26 cellular contexts compared by ENCODE assay signal in the genomic region with DNA sequence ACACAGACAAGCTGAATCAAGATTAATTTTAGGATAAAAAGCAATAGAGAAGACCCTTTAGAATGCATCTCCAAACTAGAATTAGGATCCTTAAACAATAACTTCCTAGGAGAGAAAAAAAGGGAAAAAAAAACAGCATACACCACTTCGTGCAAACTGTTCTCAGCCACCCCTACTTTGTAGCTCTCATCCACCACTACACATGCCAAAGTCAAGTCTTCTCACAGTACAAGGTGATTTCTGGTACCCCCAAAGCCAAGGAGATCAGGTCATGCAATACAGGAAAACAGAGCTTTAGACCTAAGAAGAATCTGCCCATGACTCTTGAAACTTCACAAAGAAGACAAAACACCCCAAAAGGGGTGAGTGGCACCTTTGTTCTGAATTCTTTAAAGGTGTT.
A peak's percentile ranks its signal among the peaks of the same experiment; 100 is the strongest.
DNase-seq lines count a peak whose midpoint lies in the region; ATAC-seq and TF ChIP-seq lines count a peak whose summit lies in the region.
"Had no signal": no experiment of that assay in that cellular context is flagged by ENCODE, and none has a peak within 500 bp of the region (broad histone marks: within the 10 kb centered on the region; RNA-seq: fewer than 3 reads in every experiment).

No MANE protein-coding gene starts in this region.

- no peak overlapping the region for H3K4me3 ChIP-seq in neuronal stem cell (ENCODE audit: low read length in 2 of 2)
- H3K4me3 ChIP-seq: right lobe of liver had no signal

- no peak overlapping the region for H2BK120ac ChIP-seq in neuronal stem cell (ENCODE audit: low read depth, low read length)

- no peak overlapping the region for H3K9ac ChIP-seq in neuronal stem cell (ENCODE audit: low read depth, low read length, poor library complexity)
- H3K9ac ChIP-seq: SK-N-SH had no signal

- H3K27me3 Mint-ChIP-seq in WTC11 (ENCODE audit: low read depth): no peaks in the 10 kb centered on the region
- H3K27me3 Mint-ChIP-seq: progenitor cell of endocrine pancreas; stimulated activated memory B cell treated with anti-CD40 and anti-IgM and Interleukin-4, amounts not matched to agents 10 μg/mL and 1 μg/mL and 100 μg/mL, for 72 hours had no signal

- peaks cover 52% of the 10 kb centered on the region for H3K9me3 Mint-ChIP-seq in WTC11
- H3K9me3 Mint-ChIP-seq: stimulated activated memory B cell treated with anti-CD40 and anti-IgM and Interleukin-4, amounts not matched to agents 10 μg/mL and 1 μg/mL and 100 μg/mL, for 72 hours had no signal

- H3K4me2 ChIP-seq in neuronal stem cell (ENCODE audit: insufficient read depth, low read length, poor library complexity, severe bottlenecking): no peak overlapping the region
- H3K4me2 ChIP-seq: SK-N-SH had no signal

- peak overlapping the region; percentile 16; the same call in 1 of the 2 replicates for H3K27ac Mint-ChIP-seq in WTC11
- H3K27ac Mint-ChIP-seq: progenitor cell of endocrine pancreas; stimulated activated memory B cell treated with anti-CD40 and anti-IgM and Interleukin-4, amounts not matched to agents 10 μg/mL and 1 μg/mL and 100 μg/mL, for 72 hours had no signal

- no peaks in the 10 kb centered on the region for H3K36me3 ChIP-seq in neuronal stem cell (replicated peaks in 1 of 2; ENCODE audit: control insufficient read depth in 2 of 2, insufficient read depth in 2 of 2, low read length in 2 of 2)
- H3K36me3 ChIP-seq: BE2C, neutrophil, right lobe of liver had no signal

- H3K23ac ChIP-seq in neuronal stem cell (ENCODE audit: low read depth, low read length, poor library complexity): no peak overlapping the region

- H3K14ac ChIP-seq in neuronal stem cell (ENCODE audit: low read length): no peak overlapping the region

- H3K27ac ChIP-seq in neuronal stem cell (replicated peaks; ENCODE audit: low read length): no peak overlapping the region
- H3K27ac ChIP-seq: neutrophil, right lobe of liver had no signal

- no peak overlapping the region for H2BK15ac ChIP-seq in neuronal stem cell (ENCODE audit: low read length)

- TF ChIP-seq CTCF in WTC11 (IDR thresholded peaks at IDR 0.05): no peak

- H3K4me1 Mint-ChIP-seq in WTC11: peaks cover 4% of the 10 kb centered on the region; the same call in 1 of the 2 replicates

- WGBS in neuronal stem cell (ENCODE audit: extremely low coverage in 2 of 2, insufficient read length in 2 of 2, insufficient replicate concordance in 1 of 2), 2 donors: no CpG with 5 or more reads among the region's 1 CpG

- H3K4me3 Mint-ChIP-seq in WTC11: no peak overlapping the region
- H3K4me3 Mint-ChIP-seq: stimulated activated memory B cell treated with anti-CD40 and anti-IgM and Interleukin-4, amounts not matched to agents 10 μg/mL and 1 μg/mL and 100 μg/mL, for 72 hours had no signal

- no peak overlapping the region for H3K4ac ChIP-seq in neuronal stem cell (ENCODE audit: low read length)

- H4K8ac ChIP-seq in neuronal stem cell (ENCODE audit: low read depth, low read length): no peak overlapping the region

- peaks cover 40% of the 10 kb centered on the region for H3K36me3 Mint-ChIP-seq in WTC11
- H3K36me3 Mint-ChIP-seq: stimulated activated memory B cell treated with anti-CD40 and anti-IgM and Interleukin-4, amounts not matched to agents 10 μg/mL and 1 μg/mL and 100 μg/mL, for 72 hours had no signal

- no peaks in the 10 kb centered on the region for H3K79me1 ChIP-seq in neuronal stem cell (ENCODE audit: low read depth, low read length)

- DNase-seq in WTC11 (ENCODE audit: low spot score) (no peak), neuronal stem cell (ENCODE audit: low spot score) (no peak), cortex of kidney (lab: John Stamatoyannopoulos, UW) (no peak), occipital lobe (lab: John Stamatoyannopoulos, UW) (no peak), NCI-H2081 (lab: John Stamatoyannopoulos, UW) (no peak)
- DNase-seq: ACHN; activated CD4-positive, alpha-beta T cell treated with anti-CD3 and anti-CD28 coated beads for 4 hours; activated CD8-positive, alpha-beta memory T cell treated with anti-CD3 and anti-CD28 coated beads for 24 hours; activated gamma-delta T cell; BE2C; central memory CD4-positive, alpha-beta T cell; DMS153; GOT3; hypothalamus; mesendoderm; NCI-H1436 treated with DMSO at 0.1 percent for 48 hours; right lobe of liver; SK-N-SH; stimulated activated CD4-positive, alpha-beta T cell treated with anti-CD3 and anti-CD28 coated beads, Interleukin-4, amount 100 ng/mL, for 4 hours had no signal

- H2AFZ ChIP-seq in neuronal stem cell (ENCODE audit: low read length): no peak overlapping the region

- CTCF ChIA-PET in WTC11 (lab: Charles Lee): no interaction called here

- no peaks in the 10 kb centered on the region for H3K27me3 ChIP-seq in neuronal stem cell (ENCODE audit: control insufficient read depth in 3 of 3, insufficient read depth in 3 of 3, low read depth in 1 of 3, low read length in 3 of 3)
- H3K27me3 ChIP-seq: BE2C, neutrophil, right lobe of liver had no signal

- no peaks in the 10 kb centered on the region for H3K4me1 ChIP-seq in neuronal stem cell (ENCODE audit: control insufficient read depth in 2 of 2, insufficient read depth in 1 of 2, low read depth in 1 of 2, low read length in 2 of 2)
- H3K4me1 ChIP-seq: BE2C, right lobe of liver had no signal

- no peak overlapping the region for H4K91ac ChIP-seq in neuronal stem cell (ENCODE audit: low read depth, low read length, poor library complexity)

- H2AK5ac ChIP-seq in neuronal stem cell (ENCODE audit: low read depth, low read length): no peak overlapping the region

- POLR2A ChIA-PET in WTC11 (lab: Charles Lee): no interaction called here

- H2BK5ac ChIP-seq in neuronal stem cell (ENCODE audit: low read length): no peak overlapping the region

- H3K18ac ChIP-seq in neuronal stem cell (ENCODE audit: low read length): no peak overlapping the region

- peaks cover 0 to 5% of the 10 kb centered on the region in 2 donors for H3K9me3 ChIP-seq in neuronal stem cell (replicated peaks in 1 of 2; ENCODE audit: control insufficient read depth in 2 of 2, insufficient read depth in 1 of 2, low read depth in 1 of 2, low read length in 2 of 2)
- H3K9me3 ChIP-seq: BE2C had no signal

- ATAC-seq in GM18517 (IDR thresholded peaks at IDR 0.05; ENCODE audit: unreplicated experiment): peak; percentile 5
- ATAC-seq in GM19463 (IDR thresholded peaks at IDR 0.05; ENCODE audit: unreplicated experiment): peak; percentile 9
- peak; percentile 2 for ATAC-seq in HG02981 (IDR thresholded peaks at IDR 0.05; ENCODE audit: unreplicated experiment)
- ATAC-seq in WTC11: no peak
- ATAC-seq: left lobe of liver, right lobe of liver had no signal

- no peak overlapping the region for H2BK12ac ChIP-seq in neuronal stem cell (ENCODE audit: low read length)

TF ChIP-seq in WTC11, 78 proteins besides CTCF, POLR2A, EP300 and RAD21:
- TF ChIP-seq CREM (CRISPR knock-in tag; IDR thresholded peaks at IDR 0.05) (no peak), TEAD1 (CRISPR knock-in tag; IDR thresholded peaks at IDR 0.05) (no peak), HMGA2 (CRISPR knock-in tag; IDR thresholded peaks at IDR 0.05) (no peak)
- TF ChIP-seq, protein P1, sequence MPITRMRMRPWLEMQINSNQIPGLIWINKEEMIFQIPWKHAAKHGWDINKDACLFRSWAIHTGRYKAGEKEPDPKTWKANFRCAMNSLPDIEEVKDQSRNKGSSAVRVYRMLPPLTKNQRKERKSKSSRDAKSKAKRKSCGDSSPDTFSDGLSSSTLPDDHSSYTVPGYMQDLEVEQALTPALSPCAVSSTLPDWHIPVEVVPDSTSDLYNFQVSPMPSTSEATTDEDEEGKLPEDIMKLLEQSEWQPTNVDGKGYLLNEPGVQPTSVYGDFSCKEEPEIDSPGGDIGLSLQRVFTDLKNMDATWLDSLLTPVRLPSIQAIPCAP (CRISPR knock-in tag; IDR thresholded peaks at IDR 0.05): no peak
- TF ChIP-seq, protein P2, sequence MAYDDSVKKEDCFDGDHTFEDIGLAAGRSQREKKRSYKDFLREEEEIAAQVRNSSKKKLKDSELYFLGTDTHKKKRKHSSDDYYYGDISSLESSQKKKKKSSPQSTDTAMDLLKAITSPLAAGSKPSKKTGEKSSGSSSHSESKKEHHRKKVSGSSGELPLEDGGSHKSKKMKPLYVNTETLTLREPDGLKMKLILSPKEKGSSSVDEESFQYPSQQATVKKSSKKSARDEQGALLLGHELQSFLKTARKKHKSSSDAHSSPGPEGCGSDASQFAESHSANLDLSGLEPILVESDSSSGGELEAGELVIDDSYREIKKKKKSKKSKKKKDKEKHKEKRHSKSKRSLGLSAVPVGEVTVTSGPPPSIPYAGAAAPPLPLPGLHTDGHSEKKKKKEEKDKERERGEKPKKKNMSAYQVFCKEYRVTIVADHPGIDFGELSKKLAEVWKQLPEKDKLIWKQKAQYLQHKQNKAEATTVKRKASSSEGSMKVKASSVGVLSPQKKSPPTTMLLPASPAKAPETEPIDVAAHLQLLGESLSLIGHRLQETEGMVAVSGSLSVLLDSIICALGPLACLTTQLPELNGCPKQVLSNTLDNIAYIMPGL (CRISPR knock-in tag; IDR thresholded peaks at IDR 0.05): no peak
TF ChIP-seq in WTC11: peak in this region for 0.
